14 cellular contexts compared by ENCODE assay signal in genomic region chr1:10046356-10047085, GRCh38. TPM values are rescaled to one million over a fixed set of nuclear protein-coding genes. Genes with fewer than 3 reads are reported as not detected.
A peak's percentile ranks its signal among the peaks of the same experiment; 100 is the strongest.
DNase-seq lines count a peak whose midpoint lies in the region; ATAC-seq and TF ChIP-seq lines count a peak whose summit lies in the region.
"Had no signal": no experiment of that assay in that cellular context is flagged by ENCODE, and none has a peak within 500 bp of the region (broad histone marks: within the 10 kb centered on the region; RNA-seq: fewer than 3 reads in every experiment).

No MANE protein-coding gene starts in this region.

- H3K4ac ChIP-seq in neuronal stem cell (ENCODE audit: low read length): no peak overlapping the region

- no peak overlapping the region for H3K23ac ChIP-seq in neuronal stem cell (ENCODE audit: low read depth, low read length, poor library complexity)

- no peaks in the 10 kb centered on the region for H3K27me3 Mint-ChIP-seq in endodermal cell (ENCODE audit: insufficient read depth)
- H3K27me3 Mint-ChIP-seq: memory B cell had no signal

- no peak overlapping the region for H2BK5ac ChIP-seq in neuronal stem cell (ENCODE audit: low read length)

- H3K27ac ChIP-seq in endodermal cell (ENCODE audit: low read depth, low read length): no peak overlapping the region
- H3K27ac ChIP-seq in thymus (ENCODE audit: low read depth): peak overlapping the region; percentile 42
- no peak overlapping the region for H3K27ac ChIP-seq in neuronal stem cell (replicated peaks; ENCODE audit: low read length)
- H3K27ac ChIP-seq: HL-60 had no signal

- peak overlapping the region; percentile 14 for H3K4me3 ChIP-seq in endodermal cell (ENCODE audit: low read length)
- no peak overlapping the region for H3K4me3 ChIP-seq in thymus (ENCODE audit: low read length)
- H3K4me3 ChIP-seq in neuronal stem cell (ENCODE audit: low read length in 2 of 2): no peak overlapping the region

- H3K9me3 Mint-ChIP-seq in endodermal cell: no peaks in the 10 kb centered on the region
- H3K9me3 Mint-ChIP-seq: memory B cell; T-helper 1 cell treated with Interleukin-12 subunit alpha and Interleukin-12 subunit beta and Interleukin-4 antibody, amounts not matched to agents 30 μg/mL and 1 μg/mL, for 36 hours had no signal

- H3K4me1 ChIP-seq in endodermal cell (ENCODE audit: control insufficient read depth, insufficient read depth, low read length): peaks cover 6% of the 10 kb centered on the region
- no peaks in the 10 kb centered on the region for H3K4me1 ChIP-seq in thymus (ENCODE audit: control insufficient read depth, insufficient read depth, low read length)
- H3K4me1 ChIP-seq in neuronal stem cell (ENCODE audit: control insufficient read depth in 2 of 2, insufficient read depth in 1 of 2, low read depth in 1 of 2, low read length in 2 of 2): peaks cover 0 to 11% of the 10 kb centered on the region in 2 donors

- no peak overlapping the region for H2AFZ ChIP-seq in neuronal stem cell (ENCODE audit: low read length)

- H3K4me2 ChIP-seq in neuronal stem cell (ENCODE audit: insufficient read depth, low read length, poor library complexity, severe bottlenecking): no peak overlapping the region

- H3K9ac ChIP-seq in endodermal cell (ENCODE audit: extremely low read depth, low read length, poor library complexity, severe bottlenecking) (no peak overlapping the region), neuronal stem cell (ENCODE audit: low read depth, low read length, poor library complexity) (no peak overlapping the region)

- H3K9me3 ChIP-seq in endodermal cell (ENCODE audit: control insufficient read depth, low read length) (no peaks in the 10 kb centered on the region), thymus (ENCODE audit: control insufficient read depth) (no peaks in the 10 kb centered on the region), neuronal stem cell (replicated peaks in 1 of 2; ENCODE audit: control insufficient read depth in 2 of 2, insufficient read depth in 1 of 2, low read depth in 1 of 2, low read length in 2 of 2) (no peaks in the 10 kb centered on the region)

- no peak for ATAC-seq in GM19328 (IDR thresholded peaks at IDR 0.05; ENCODE audit: unreplicated experiment)

- peaks cover 2% of the 10 kb centered on the region for H3K79me1 ChIP-seq in neuronal stem cell (ENCODE audit: low read depth, low read length)

- H2BK15ac ChIP-seq in neuronal stem cell (ENCODE audit: low read length): no peak overlapping the region

- H3K36me3 Mint-ChIP-seq in endodermal cell (ENCODE audit: low read depth): peaks cover 32% of the 10 kb centered on the region

- H3K4me1 Mint-ChIP-seq in endodermal cell: peaks cover 23% of the 10 kb centered on the region

- no peak overlapping the region for H3K18ac ChIP-seq in neuronal stem cell (ENCODE audit: low read length)

- H4K8ac ChIP-seq in neuronal stem cell (ENCODE audit: low read depth, low read length): no peak overlapping the region

- H4K91ac ChIP-seq in neuronal stem cell (ENCODE audit: low read depth, low read length, poor library complexity): no peak overlapping the region

- no peak overlapping the region for H2BK120ac ChIP-seq in neuronal stem cell (ENCODE audit: low read depth, low read length)

- peak overlapping the region; percentile 27 for H3K27ac Mint-ChIP-seq in endodermal cell
- H3K27ac Mint-ChIP-seq: memory B cell; T-helper 1 cell treated with Interleukin-12 subunit alpha and Interleukin-12 subunit beta and Interleukin-4 antibody, amounts not matched to agents 30 μg/mL and 1 μg/mL, for 36 hours had no signal

- no peak overlapping the region for H3K4me3 Mint-ChIP-seq in endodermal cell
- H3K4me3 Mint-ChIP-seq: memory B cell; T-helper 1 cell treated with Interleukin-12 subunit alpha and Interleukin-12 subunit beta and Interleukin-4 antibody, amounts not matched to agents 30 μg/mL and 1 μg/mL, for 36 hours had no signal

- WGBS in endodermal cell (ENCODE audit: insufficient coverage in 1 of 2, insufficient read length in 1 of 2), 2 experiments: 93 to 97% methylated on average over 7 to 8 of the region's 8 CpGs
- WGBS in thymus: 95% methylated on average over 8 of the region's 8 CpGs
- no CpG with 5 or more reads among the region's 8 CpGs for WGBS in neuronal stem cell (ENCODE audit: extremely low coverage in 2 of 2, insufficient read length in 2 of 2, insufficient replicate concordance in 1 of 2), 2 donors

- no peak for TF ChIP-seq CTCF in endodermal cell (conservative IDR thresholded peaks at IDR 0.05)

- H3K36me3 ChIP-seq in endodermal cell (ENCODE audit: control insufficient read depth, insufficient read depth, low read length) (no peaks in the 10 kb centered on the region), thymus (ENCODE audit: control insufficient read depth, insufficient read depth) (peaks cover 43% of the 10 kb centered on the region), neuronal stem cell (replicated peaks in 1 of 2; ENCODE audit: control insufficient read depth in 2 of 2, insufficient read depth in 2 of 2, low read length in 2 of 2) (peaks cover 2 to 37% of the 10 kb centered on the region in 2 donors)

- H2AK5ac ChIP-seq in neuronal stem cell (ENCODE audit: low read depth, low read length): no peak overlapping the region

- no peak overlapping the region for H3K14ac ChIP-seq in neuronal stem cell (ENCODE audit: low read length)

- H3K27me3 ChIP-seq in endodermal cell (ENCODE audit: control insufficient read depth, insufficient read depth, low read length, poor library complexity, severe bottlenecking) (no peaks in the 10 kb centered on the region), thymus (ENCODE audit: control insufficient read depth, insufficient read depth) (no peaks in the 10 kb centered on the region), neuronal stem cell (ENCODE audit: control insufficient read depth in 3 of 3, insufficient read depth in 3 of 3, low read depth in 1 of 3, low read length in 3 of 3) (no peaks in the 10 kb centered on the region)

- DNase-seq in NCI-H446 treated with DMSO at 0.1 percent for 48 hours (lab: John Stamatoyannopoulos, UW) (peak; percentile 63), endodermal cell (no peak), midbrain (lab: John Stamatoyannopoulos, UW) (peak; percentile 19), NCI-H774 (lab: John Stamatoyannopoulos, UW) (no peak), neuronal stem cell (ENCODE audit: low spot score) (no peak), NCI-H524 (lab: John Stamatoyannopoulos, UW) (no peak)
- DNase-seq: NCI-H1092; NK-92 treated with Interleukin-12 subunit alpha and Interleukin-12 subunit beta, amount 100 ng/mL, for 24 hours; stimulated activated naive CD4-positive, alpha-beta T cell had no signal

- no peak overlapping the region for H2BK12ac ChIP-seq in neuronal stem cell (ENCODE audit: low read length)

RNA-seq across cellular contexts. Expression of gene UBE4B, which starts 13.8 kb away (rescaled TPM):
- 10 to 100 TPM; 62.7 to 73.3 TPM for total RNA-seq in endodermal cell
- 45.2 TPM for polyA plus RNA-seq in endodermal cell (2013, experiment 1 of 2)
- 41.2 TPM for polyA plus RNA-seq in endodermal cell (2013, experiment 2 of 2)
- 20.5 TPM for polyA plus RNA-seq in thymus
- 37.6 TPM for polyA plus RNA-seq in neuronal stem cell (2013, experiment 1 of 2)
- 39.2 TPM for polyA plus RNA-seq in neuronal stem cell (2013, experiment 2 of 2)

RNA-seq across cellular contexts. Expression of gene RBP7, which starts 49.5 kb away (rescaled TPM):
- 1 to 10 TPM in 1 of 2 donors, under 1 TPM in 1; 0.77 to 2.6 TPM for total RNA-seq in endodermal cell
- not detected for polyA plus RNA-seq in endodermal cell (2013, experiment 1 of 2)
- not detected for polyA plus RNA-seq in endodermal cell (2013, experiment 2 of 2)
- 91.0 TPM for polyA plus RNA-seq in thymus
- polyA plus RNA-seq in neuronal stem cell (2013, experiment 1 of 2): 3.8 TPM
- polyA plus RNA-seq in neuronal stem cell (2013, experiment 2 of 2): 3.5 TPM

Comparison
In these comparisons a context has a peak if more than half of its experiments do, and no peak if none do; other contexts are left out.
1. DNase-seq: peak in NCI-H446 treated with DMSO at 0.1 percent for 48 hours (single experiment) and midbrain (single experiment); none in endodermal cell (single experiment), NCI-H774 (single experiment), neuronal stem cell (single experiment) and NCI-H524 (0 of 2).